12 cellular contexts compared by ENCODE assay signal in the genomic region with DNA sequence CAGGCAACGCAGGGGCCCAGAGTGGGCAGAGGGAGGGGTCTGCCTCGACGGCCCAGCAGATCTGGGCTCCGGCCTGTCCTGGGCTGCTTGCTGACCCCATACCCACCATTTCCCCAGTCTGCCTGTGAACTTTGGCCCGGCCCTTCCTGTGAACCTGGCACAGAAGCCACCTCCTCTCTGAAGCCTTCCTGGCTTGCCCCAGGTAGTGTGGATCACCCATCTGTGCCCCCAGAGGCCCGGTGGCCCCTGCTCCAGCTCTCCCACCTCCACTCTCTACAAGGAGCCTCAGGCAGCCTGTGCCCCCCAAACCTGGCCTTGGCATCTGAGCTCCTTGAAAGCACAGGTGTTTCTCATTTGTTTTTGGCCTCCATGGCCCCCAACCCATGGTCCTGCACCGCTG. TPM values are rescaled to one million over a fixed set of nuclear protein-coding genes. Genes with fewer than 3 reads are reported as not detected.
DNase-seq lines count a peak whose midpoint lies in the region; ATAC-seq and TF ChIP-seq lines count a peak whose summit lies in the region.
"Had no signal": no experiment of that assay in that cellular context is flagged by ENCODE, and none has a peak within 500 bp of the region (broad histone marks: within the 10 kb centered on the region; RNA-seq: fewer than 3 reads in every experiment).

No MANE protein-coding gene starts in this region.

- no peaks in the 10 kb centered on the region for H3K27me3 Mint-ChIP-seq in activated T-helper 1 cell treated with anti-CD3 and anti-CD28 coated beads, Interleukin-12 subunit alpha, Interleukin-12 subunit beta, Interleukin-2, Interleukin-4 antibody, amounts not matched to agents 30 ng/mL and 10 ng/mL and 1 ng/mL, durations not matched to agents 14 hours and 24 hours and 36 hours (ENCODE audit: insufficient read depth)
- no peaks in the 10 kb centered on the region for H3K27me3 Mint-ChIP-seq in memory B cell

- WGBS in heart left ventricle, 4 donors, result 72 to 86% (median 84%) methylated on average over 2 to 7 of the region's 7 CpGs
- WGBS in transverse colon (ENCODE audit: low coverage in 1 of 2), 2 donors, result 67% methylated on average over 7 of the region's 7 CpGs; no CpG with 5 or more reads in 1 of the 2 donors

- peaks cover 12% of the 10 kb centered on the region for H3K36me3 Mint-ChIP-seq in activated T-helper 1 cell treated with anti-CD3 and anti-CD28 coated beads, Interleukin-12 subunit alpha, Interleukin-12 subunit beta, Interleukin-2, Interleukin-4 antibody, amounts not matched to agents 30 ng/mL and 10 ng/mL and 1 ng/mL, durations not matched to agents 14 hours and 24 hours and 36 hours (ENCODE audit: low read depth)
- no peaks in the 10 kb centered on the region for H3K36me3 Mint-ChIP-seq in memory B cell

- intact Hi-C loops in heart left ventricle (cut with DNase I) (no loop called here), left cardiac atrium (cut with DNase I) (no loop called here), transverse colon (cut with DNase I; ENCODE audit: low total_unique reads) (no loop called here)
- intact Hi-C loops in activated T-helper 1 cell treated with anti-CD3 and anti-CD28 coated beads, Interleukin-12 subunit alpha, Interleukin-12 subunit beta, Interleukin-2, Interleukin-4 antibody, amounts not matched to agents 30 ng/mL and 10 ng/mL and 1 ng/mL, durations not matched to agents 14 hours and 24 hours and 36 hours (cut with micrococcal nuclease), result loop anchor here (1.0 to 2.0 kb wide), 2 partner anchors 10 to 14 kb away; no protein-coding TSS in a partner anchor

- ATAC-seq in heart left ventricle, result no peak
- no peak for ATAC-seq in left cardiac atrium
- no peak for ATAC-seq in memory B cell (ENCODE audit: low read depth)
- no peak for ATAC-seq in GM18505 (IDR thresholded peaks at IDR 0.05; ENCODE audit: unreplicated experiment)
- ATAC-seq: SK-N-SH treated with all-trans-retinoic acid at 6 μM for 48 hours had no signal

- peak overlapping the region in 1 of 12 donors; percentile 19 for H3K4me3 ChIP-seq in heart left ventricle
- no peak overlapping the region for H3K4me3 ChIP-seq in transverse colon
- H3K4me3 ChIP-seq: MG63 had no signal

- TF ChIP-seq POLR2A in heart left ventricle (IDR thresholded peaks at IDR 0.05) (no peak), transverse colon (IDR thresholded peaks at IDR 0.05) (no peak), GM18505 (IDR thresholded peaks at IDR 0.05; ENCODE audit: borderline replicate concordance, extremely low read depth, insufficient read depth, insufficient read length) (no peak)

- H3K27me3 ChIP-seq in heart left ventricle, result no peaks in the 10 kb centered on the region
- H3K27me3 ChIP-seq in transverse colon, result no peaks in the 10 kb centered on the region
- H3K27me3 ChIP-seq: MG63 had no signal

- H3K27ac ChIP-seq in heart left ventricle (peak overlapping the region in 7 of 12 donors; percentile 31 to 88 (median 62)), transverse colon (peak overlapping the region in 3 of 4 donors; percentile 32 to 55 (median 47))

- in situ Hi-C loops in transverse colon (cut with MboI; ENCODE audit: low pct_ligation_motif_present in 1 of 4, low pct_unique_long_range_greater_than_20kb in 1 of 4, low sequenced_read_pairs in 3 of 4), result no loop called here

- H3K4me1 Mint-ChIP-seq in activated T-helper 1 cell treated with anti-CD3 and anti-CD28 coated beads, Interleukin-12 subunit alpha, Interleukin-12 subunit beta, Interleukin-2, Interleukin-4 antibody, amounts not matched to agents 30 ng/mL and 10 ng/mL and 1 ng/mL, durations not matched to agents 14 hours and 24 hours and 36 hours (ENCODE audit: low read depth), result peaks cover 45% of the 10 kb centered on the region
- H3K4me1 Mint-ChIP-seq in memory B cell, result peaks cover 16% of the 10 kb centered on the region

- no peak for TF ChIP-seq CTCF in heart left ventricle (IDR thresholded peaks at IDR 0.05)
- TF ChIP-seq CTCF in transverse colon (IDR thresholded peaks at IDR 0.05), result no peak

- H3K9me3 Mint-ChIP-seq in activated T-helper 1 cell treated with anti-CD3 and anti-CD28 coated beads, Interleukin-12 subunit alpha, Interleukin-12 subunit beta, Interleukin-2, Interleukin-4 antibody, amounts not matched to agents 30 ng/mL and 10 ng/mL and 1 ng/mL, durations not matched to agents 14 hours and 24 hours and 36 hours, result no peaks in the 10 kb centered on the region
- no peaks in the 10 kb centered on the region for H3K9me3 Mint-ChIP-seq in memory B cell

- H3K4me1 ChIP-seq in heart left ventricle (peaks cover 7 to 71% (median 61%) of the 10 kb centered on the region in 12 donors), transverse colon (peaks cover 0 to 45% (median 10%) of the 10 kb centered on the region in 4 donors)

- H3K36me3 ChIP-seq in heart left ventricle (peaks cover 0 to 18% (median 3%) of the 10 kb centered on the region in 9 donors), transverse colon (no peaks in the 10 kb centered on the region)

- H3K4me3 Mint-ChIP-seq in activated T-helper 1 cell treated with anti-CD3 and anti-CD28 coated beads, Interleukin-12 subunit alpha, Interleukin-12 subunit beta, Interleukin-2, Interleukin-4 antibody, amounts not matched to agents 30 ng/mL and 10 ng/mL and 1 ng/mL, durations not matched to agents 14 hours and 24 hours and 36 hours, result peak overlapping the region; percentile 60
- peak overlapping the region; percentile 56 for H3K4me3 Mint-ChIP-seq in memory B cell

- TF ChIP-seq EP300 in transverse colon (IDR thresholded peaks at IDR 0.05; ENCODE audit: low read depth), result no peak

- H3K9me3 ChIP-seq in heart left ventricle (no peaks in the 10 kb centered on the region), transverse colon (no peaks in the 10 kb centered on the region)
- H3K9me3 ChIP-seq: MG63 had no signal

- DNase-seq in heart left ventricle, result no peak
- no peak for DNase-seq in left cardiac atrium
- no peak for DNase-seq in activated T-helper 1 cell treated with anti-CD3 and anti-CD28 coated beads, Interleukin-12 subunit alpha, Interleukin-12 subunit beta, Interleukin-2, Interleukin-4 antibody, amounts not matched to agents 30 ng/mL and 10 ng/mL and 1 ng/mL, durations not matched to agents 14 hours and 24 hours and 36 hours (ENCODE audit: low spot score)
- no peak for DNase-seq in memory B cell (ENCODE audit: low spot score in 2 of 2)
- DNase-seq in transverse colon, result no peak
- no peak for DNase-seq in foreskin melanocyte
- no peak for DNase-seq in NCI-H748 (lab: John Stamatoyannopoulos, UW; ENCODE audit: unreplicated experiment)
- DNase-seq: foreskin fibroblast, NCI-H526 had no signal

- peak overlapping the region; percentile 86 for H3K27ac Mint-ChIP-seq in activated T-helper 1 cell treated with anti-CD3 and anti-CD28 coated beads, Interleukin-12 subunit alpha, Interleukin-12 subunit beta, Interleukin-2, Interleukin-4 antibody, amounts not matched to agents 30 ng/mL and 10 ng/mL and 1 ng/mL, durations not matched to agents 14 hours and 24 hours and 36 hours
- peak overlapping the region; percentile 53 for H3K27ac Mint-ChIP-seq in memory B cell

RNA-seq across cellular contexts. Expression of a gene that starts 15.7 kb away (rescaled TPM):
- 10 to 100 TPM in 8 of 9 donors, 1 to 10 TPM in 1; 7.8 to 46.1 (median 17.5) TPM for total RNA-seq in heart left ventricle
- polyA plus RNA-seq in heart left ventricle, result 10 to 100 TPM; 38.6 to 42.0 TPM
- total RNA-seq in left cardiac atrium, result 10 to 100 TPM; 28.1 to 32.8 TPM
- total RNA-seq in activated T-helper 1 cell treated with anti-CD3 and anti-CD28 coated beads, Interleukin-12 subunit alpha, Interleukin-12 subunit beta, Interleukin-2, Interleukin-4 antibody, amounts not matched to agents 30 ng/mL and 10 ng/mL and 1 ng/mL, durations not matched to agents 14 hours and 24 hours and 36 hours, result 30.9 and 35.0 TPM in 2 replicates
- 10 to 100 TPM in 3 of 4 donors, 1 to 10 TPM in 1; 8.6 to 38.8 (median 14.2) TPM for total RNA-seq in transverse colon

RNA-seq across cellular contexts. Expression of a gene that starts 34.1 kb away (rescaled TPM):
- total RNA-seq in heart left ventricle, result 10 to 100 TPM; 35.7 to 80.3 (median 49.2) TPM
- polyA plus RNA-seq in heart left ventricle, result 10 to 100 TPM; 34.0 to 47.1 TPM
- 10 to 100 TPM; 48.2 to 52.0 TPM for total RNA-seq in left cardiac atrium
- total RNA-seq in activated T-helper 1 cell treated with anti-CD3 and anti-CD28 coated beads, Interleukin-12 subunit alpha, Interleukin-12 subunit beta, Interleukin-2, Interleukin-4 antibody, amounts not matched to agents 30 ng/mL and 10 ng/mL and 1 ng/mL, durations not matched to agents 14 hours and 24 hours and 36 hours, result 47.9 and 50.2 TPM in 2 replicates
- total RNA-seq in transverse colon, result 10 to 100 TPM; 13.9 to 33.3 (median 21.4) TPM
